Comparison of ENCODE assay signal across 13 cellular contexts in the genomic region with DNA sequence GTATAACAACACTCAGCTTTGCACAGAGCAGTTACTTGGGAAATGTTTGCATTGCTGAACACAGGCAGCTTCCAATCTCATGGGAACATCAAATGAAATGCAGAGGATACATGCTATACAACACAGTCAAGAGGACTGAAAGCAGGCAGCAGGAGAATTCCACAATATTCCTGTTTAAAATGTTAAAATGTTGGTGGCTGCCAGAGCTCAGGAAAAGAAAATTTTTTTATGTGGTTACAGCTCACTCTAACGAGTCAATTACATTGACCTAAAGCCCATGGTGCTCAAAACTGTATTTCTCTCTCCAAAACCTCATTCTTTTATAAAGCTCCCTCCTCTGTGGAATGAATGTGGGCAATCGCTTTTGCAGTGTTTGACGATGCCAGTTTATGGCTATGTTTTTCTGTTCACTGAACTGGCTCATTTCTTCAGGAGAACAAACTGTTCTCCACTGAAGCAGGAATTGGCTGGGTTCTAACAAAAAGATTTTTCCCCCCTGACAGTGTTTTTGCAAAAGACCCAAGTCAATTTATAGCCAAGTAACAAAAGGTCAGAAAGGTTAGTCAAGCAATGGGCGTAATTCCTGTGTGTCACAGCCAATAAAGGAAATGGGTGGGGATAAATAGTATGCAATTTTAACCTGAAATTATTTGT.
A peak's percentile ranks its signal among the peaks of the same experiment; 100 is the strongest.
DNase-seq lines count a peak whose midpoint lies in the region; ATAC-seq and TF ChIP-seq lines count a peak whose summit lies in the region.
"Had no signal": no experiment of that assay in that cellular context is flagged by ENCODE, and none has a peak within 500 bp of the region (broad histone marks: within the 10 kb centered on the region; RNA-seq: fewer than 3 reads in every experiment).

No MANE protein-coding gene starts in this region.

- H3K4me1 Mint-ChIP-seq in activated T-helper 2 cell treated with anti-CD3 and anti-CD28 coated beads, Interferon-gamma antibody, Interleukin-2, Interleukin-4, amounts not matched to agents 10 μg/mL and 5 μg/mL and 100 μg/mL, durations not matched to agents 14 hours and 24 hours and 36 hours (ENCODE audit: low read depth), result peaks cover 16% of the 10 kb centered on the region

- peaks cover 10% of the 10 kb centered on the region for H3K4me1 ChIP-seq in parathyroid adenoma

- no peaks in the 10 kb centered on the region for H3K36me3 ChIP-seq in parathyroid adenoma (ENCODE audit: control insufficient read depth, insufficient read depth, low read length)

- H3K79me2 ChIP-seq in parathyroid adenoma, result peaks cover 8% of the 10 kb centered on the region

- no peak overlapping the region for H3K27ac Mint-ChIP-seq in activated T-helper 2 cell treated with anti-CD3 and anti-CD28 coated beads, Interferon-gamma antibody, Interleukin-2, Interleukin-4, amounts not matched to agents 10 μg/mL and 5 μg/mL and 100 μg/mL, durations not matched to agents 14 hours and 24 hours and 36 hours

- H3K9me3 Mint-ChIP-seq in activated T-helper 2 cell treated with anti-CD3 and anti-CD28 coated beads, Interferon-gamma antibody, Interleukin-2, Interleukin-4, amounts not matched to agents 10 μg/mL and 5 μg/mL and 100 μg/mL, durations not matched to agents 14 hours and 24 hours and 36 hours, result no peaks in the 10 kb centered on the region

- intact Hi-C loops in left ventricle myocardium superior (cut with micrococcal nuclease), result no loop called here
- intact Hi-C loops in activated T-helper 2 cell treated with anti-CD3 and anti-CD28 coated beads, Interferon-gamma antibody, Interleukin-2, Interleukin-4, amounts not matched to agents 10 μg/mL and 5 μg/mL and 100 μg/mL, durations not matched to agents 14 hours and 24 hours and 36 hours (cut with micrococcal nuclease), result no loop called here

- H2AFZ ChIP-seq in parathyroid adenoma, result no peak overlapping the region

- DNase-seq in AG10803 (ENCODE audit: low read depth), result peak; percentile 27
- DNase-seq in astrocyte of the hippocampus (ENCODE audit: low read depth, low spot score), result peak; percentile 85
- no peak for DNase-seq in left ventricle myocardium superior
- no peak for DNase-seq in activated T-helper 2 cell treated with anti-CD3 and anti-CD28 coated beads, Interferon-gamma antibody, Interleukin-2, Interleukin-4, amounts not matched to agents 10 μg/mL and 5 μg/mL and 100 μg/mL, durations not matched to agents 14 hours and 24 hours and 36 hours (ENCODE audit: low spot score)
- DNase-seq in activated naive CD4-positive, alpha-beta T cell (lab: John Stamatoyannopoulos, UW), result no peak
- DNase-seq: activated CD8-positive, alpha-beta memory T cell treated with anti-CD3 and anti-CD28 coated beads for 24 hours; effector CD4-positive, alpha-beta T cell; small intestine had no signal

- no peak overlapping the region for H3K9ac ChIP-seq in parathyroid adenoma

- H3K27me3 ChIP-seq in parathyroid adenoma (ENCODE audit: control insufficient read depth, insufficient read depth, low read length), result no peaks in the 10 kb centered on the region

- H3K4me3 ChIP-seq in AG10803 (ENCODE audit: low read length) (no peak overlapping the region), parathyroid adenoma (ENCODE audit: low read depth, low read length) (no peak overlapping the region)
- H3K4me3 ChIP-seq: K562 had no signal

- no peak overlapping the region for H3K4me2 ChIP-seq in parathyroid adenoma (ENCODE audit: low read length)

- no peaks in the 10 kb centered on the region for H3K9me3 ChIP-seq in parathyroid adenoma (ENCODE audit: control insufficient read depth, low read length)

- TF ChIP-seq CTCF in AG10803 (conservative IDR thresholded peaks at IDR 0.05; ENCODE audit: low read length), result no peak
- no peak for TF ChIP-seq CTCF in parathyroid adenoma (IDR thresholded peaks at IDR 0.05)

- no peak overlapping the region for H3K4me3 Mint-ChIP-seq in activated T-helper 2 cell treated with anti-CD3 and anti-CD28 coated beads, Interferon-gamma antibody, Interleukin-2, Interleukin-4, amounts not matched to agents 10 μg/mL and 5 μg/mL and 100 μg/mL, durations not matched to agents 14 hours and 24 hours and 36 hours (ENCODE audit: low read depth)

- ATAC-seq in left ventricle myocardium superior (peak; percentile 77), GM21576 (IDR thresholded peaks at IDR 0.05; ENCODE audit: unreplicated experiment) (no peak), HG02970 (IDR thresholded peaks at IDR 0.05; ENCODE audit: low FRiP score, unreplicated experiment) (no peak)
- ATAC-seq: Panc1 had no signal

- no peaks in the 10 kb centered on the region for H3K27me3 Mint-ChIP-seq in activated T-helper 2 cell treated with anti-CD3 and anti-CD28 coated beads, Interferon-gamma antibody, Interleukin-2, Interleukin-4, amounts not matched to agents 10 μg/mL and 5 μg/mL and 100 μg/mL, durations not matched to agents 14 hours and 24 hours and 36 hours (ENCODE audit: low read depth)

- H3K27ac ChIP-seq in parathyroid adenoma, result peak overlapping the region; percentile 48

- no peaks in the 10 kb centered on the region for H3K36me3 Mint-ChIP-seq in activated T-helper 2 cell treated with anti-CD3 and anti-CD28 coated beads, Interferon-gamma antibody, Interleukin-2, Interleukin-4, amounts not matched to agents 10 μg/mL and 5 μg/mL and 100 μg/mL, durations not matched to agents 14 hours and 24 hours and 36 hours (ENCODE audit: low read depth)

Comparison
In these comparisons a context has a peak if more than half of its experiments do, and no peak if none do; other contexts are left out.
1. DNase-seq: peak in AG10803 (single experiment) and astrocyte of the hippocampus (single experiment); none in left ventricle myocardium superior (single experiment), activated T-helper 2 cell treated with anti-CD3 and anti-CD28 coated beads, Interferon-gamma antibody, Interleukin-2, Interleukin-4, amounts not matched to agents 10 μg/mL and 5 μg/mL and 100 μg/mL, durations not matched to agents 14 hours and 24 hours and 36 hours (single experiment) and activated naive CD4-positive, alpha-beta T cell (0 of 4).